ENCODE assay signal across 7 cellular contexts in the genomic region with DNA sequence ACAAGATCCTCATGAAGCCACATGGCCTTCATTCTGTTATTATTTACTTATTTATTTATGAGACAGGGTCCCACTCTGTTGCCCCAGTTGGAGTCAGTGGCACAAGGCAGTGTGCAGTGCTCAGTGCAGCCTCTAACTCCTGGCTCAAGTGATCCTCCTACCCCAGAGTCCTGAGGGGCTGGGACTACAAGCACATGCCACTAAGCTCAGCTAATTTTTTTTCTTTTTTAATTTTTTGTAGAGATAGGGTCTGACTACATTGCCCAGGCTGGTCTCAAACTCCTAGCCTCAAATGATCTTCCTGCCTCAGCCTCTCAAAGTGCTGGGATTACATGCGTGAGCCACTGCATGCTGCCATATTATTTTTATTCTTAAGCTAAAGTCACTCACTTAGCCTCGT.
"Had no signal": no experiment of that assay in that cellular context is flagged by ENCODE, and none has a peak within 500 bp of the region (broad histone marks: within the 10 kb centered on the region; RNA-seq: fewer than 3 reads in every experiment).

No MANE protein-coding gene starts in this region.

- H3K4me3 ChIP-seq: GM23248, HAP-1, K562 had no signal

- H3K36me3 ChIP-seq: HAP-1 had no signal

- DNase-seq: GOT3, H7, KG1 had no signal

- H3K9me3 ChIP-seq: HAP-1 had no signal

- H3K27ac ChIP-seq: GM23248 had no signal

- H3K4me1 ChIP-seq: HAP-1 had no signal

- ATAC-seq: HCT116, K562 had no signal
